22 cellular contexts compared by ENCODE assay signal in the genomic region with DNA sequence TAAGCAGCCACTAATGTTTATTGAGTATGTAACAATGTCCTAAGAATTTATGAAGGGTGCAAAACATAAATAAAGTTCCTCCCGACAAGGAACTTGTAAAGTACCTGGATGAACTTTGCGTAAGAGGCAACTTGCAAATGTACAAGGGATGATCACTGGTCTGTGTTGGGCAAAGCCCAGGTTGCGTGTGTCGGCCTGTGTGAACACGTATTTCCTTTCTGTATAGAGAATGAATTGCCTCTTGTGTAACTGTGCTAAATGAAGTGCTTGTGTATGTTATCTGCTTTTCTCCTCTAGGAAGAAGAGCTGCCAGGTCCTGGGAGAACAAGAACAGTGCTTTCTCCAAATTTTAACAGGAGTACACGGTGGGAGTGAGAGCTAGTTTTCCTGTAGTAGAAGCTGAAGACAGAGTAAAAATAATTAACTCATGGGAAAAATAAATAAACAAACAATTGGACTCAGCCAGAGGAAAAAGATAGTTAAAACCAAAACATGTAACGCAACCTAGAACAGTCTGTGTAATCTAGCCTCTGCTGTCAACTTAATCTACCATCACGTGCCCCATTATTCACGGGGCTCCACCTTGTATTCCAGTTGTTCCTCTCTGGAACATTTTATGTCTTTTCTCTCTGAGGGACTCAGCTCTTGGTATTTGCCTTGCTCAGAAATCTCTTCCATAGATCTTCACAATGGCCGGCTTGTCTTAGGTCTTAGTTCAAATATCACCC.
DNase-seq lines count a peak whose midpoint lies in the region; ATAC-seq, FAIRE-seq and TF ChIP-seq lines count a peak whose summit lies in the region.
"Had no signal": no experiment of that assay in that cellular context is flagged by ENCODE, and none has a peak within 500 bp of the region (broad histone marks: within the 10 kb centered on the region; RNA-seq: fewer than 3 reads in every experiment).

No MANE protein-coding gene starts in this region.

- H3K27me3 Mint-ChIP-seq in activated CD4-positive, alpha-beta T cell treated with anti-CD3 and anti-CD28 coated beads, Interleukin-2, amount 10 ng/mL, durations not matched to agents 7 days and 5 days: no peaks in the 10 kb centered on the region
- peaks cover 5% of the 10 kb centered on the region for H3K27me3 Mint-ChIP-seq in nephron progenitor cell (ENCODE audit: low read depth, poor library complexity)
- H3K27me3 Mint-ChIP-seq: dendritic cell treated with granulocyte-macrophage colony-stimulating factor and Interleukin-4, amounts not matched to agents 40 ng/mL and 50 ng/mL, for 4 days; memory B cell had no signal

- CTCF ChIA-PET in activated CD4-positive, alpha-beta T cell treated with anti-CD3 and anti-CD28 coated beads, Interleukin-2, amount 10 ng/mL, durations not matched to agents 7 days and 5 days (lab: Charles Lee): interaction anchor here (0.7 to 5.8 kb wide), 11 partner anchors 9 to 106 kb away, joined by 3 to 58 read pairs (median 3); partner anchors contain the start of gene RASGRP1

- no peak overlapping the region for H3K4me3 ChIP-seq in bronchial epithelial cell (ENCODE audit: low read depth, low read length)
- no peak overlapping the region for H3K4me3 ChIP-seq in coronary artery
- H3K4me3 ChIP-seq: SJSA1 had no signal

- POLR2A ChIA-PET in activated CD4-positive, alpha-beta T cell treated with anti-CD3 and anti-CD28 coated beads, Interleukin-2, amount 10 ng/mL, durations not matched to agents 7 days and 5 days (lab: Charles Lee): interaction anchor here (1.5 kb wide), 1 partner anchor 84 kb away, joined by 3 read pairs; the partner anchor contains the start of gene RASGRP1

- peaks cover 23% of the 10 kb centered on the region for H3K36me3 Mint-ChIP-seq in activated CD4-positive, alpha-beta T cell treated with anti-CD3 and anti-CD28 coated beads, Interleukin-2, amount 10 ng/mL, durations not matched to agents 7 days and 5 days (ENCODE audit: low read depth)
- no peaks in the 10 kb centered on the region for H3K36me3 Mint-ChIP-seq in nephron progenitor cell (ENCODE audit: low read depth)
- H3K36me3 Mint-ChIP-seq: memory B cell had no signal

- FAIRE-seq in bronchial epithelial cell (lab: Jason Lieb, UNC): peak; percentile 89
- FAIRE-seq: GM12892, TTC549 had no signal

- H3K27ac ChIP-seq in coronary artery: no peak overlapping the region
- H3K27ac ChIP-seq: KMS-11, SJSA1 had no signal

- H3K4me1 Mint-ChIP-seq in activated CD4-positive, alpha-beta T cell treated with anti-CD3 and anti-CD28 coated beads, Interleukin-2, amount 10 ng/mL, durations not matched to agents 7 days and 5 days: peaks cover 74% of the 10 kb centered on the region
- peaks cover 25% of the 10 kb centered on the region for H3K4me1 Mint-ChIP-seq in nephron progenitor cell

- no peak overlapping the region for H3K4me3 Mint-ChIP-seq in activated CD4-positive, alpha-beta T cell treated with anti-CD3 and anti-CD28 coated beads, Interleukin-2, amount 10 ng/mL, durations not matched to agents 7 days and 5 days
- no peak overlapping the region for H3K4me3 Mint-ChIP-seq in nephron progenitor cell
- H3K4me3 Mint-ChIP-seq: dendritic cell treated with granulocyte-macrophage colony-stimulating factor and Interleukin-4, amounts not matched to agents 40 ng/mL and 50 ng/mL, for 4 days; memory B cell had no signal

- DNase-seq in activated CD4-positive, alpha-beta T cell treated with anti-CD3 and anti-CD28 coated beads, Interleukin-2, amount 10 ng/mL, durations not matched to agents 7 days and 5 days: no peak
- no peak for DNase-seq in activated CD4-positive, alpha-beta T cell treated with anti-CD3 and anti-CD28 coated beads, Interleukin-2, amount 50 U/mL, for 48 hours
- peak; percentile 75 to 76 for DNase-seq in NOMO-1 (lab: John Stamatoyannopoulos, UW; ENCODE audit: unreplicated experiment in 2 of 2)
- peak; percentile 97 for DNase-seq in bronchial epithelial cell (ENCODE audit: low read depth)
- DNase-seq in nephron progenitor cell: no peak
- no peak for DNase-seq in GM19238 (ENCODE audit: insufficient read length, low spot score)
- DNase-seq in Right ventricle myocardium superior: no peak
- no peak for DNase-seq in coronary artery (ENCODE audit: low spot score)
- DNase-seq: activated CD4-positive, alpha-beta T cell treated with anti-CD3 and anti-CD28 coated beads, Interleukin-2, amount 50 U/mL, for 4 hours; erythroblast; GDM1; glutamatergic neuron; GOT3; NCI-H446 treated with DMSO at 0.1 percent for 48 hours; stimulated activated CD4-positive, alpha-beta T cell treated with anti-CD3 and anti-CD28 coated beads, Interleukin-15, amount 100 ng/mL, for 24 hours; stimulated activated naive CD8-positive, alpha-beta T cell treated with anti-CD3 and anti-CD28 coated beads, Interleukin-15, Interleukin-2, amounts not matched to agents 100 U/mL and 50 U/mL, for 24 hours had no signal

- TF ChIP-seq CTCF in bronchial epithelial cell (IDR thresholded peaks at IDR 0.05; ENCODE audit: insufficient read depth, low read length, severe bottlenecking) (no peak), nephron progenitor cell (IDR thresholded peaks at IDR 0.05) (no peak), coronary artery (IDR thresholded peaks at IDR 0.05) (no peak)

- H3K9me3 Mint-ChIP-seq in activated CD4-positive, alpha-beta T cell treated with anti-CD3 and anti-CD28 coated beads, Interleukin-2, amount 10 ng/mL, durations not matched to agents 7 days and 5 days: peaks cover 11% of the 10 kb centered on the region
- H3K9me3 Mint-ChIP-seq in nephron progenitor cell: peaks cover 18% of the 10 kb centered on the region
- H3K9me3 Mint-ChIP-seq: dendritic cell treated with granulocyte-macrophage colony-stimulating factor and Interleukin-4, amounts not matched to agents 40 ng/mL and 50 ng/mL, for 4 days; memory B cell had no signal

- no peaks in the 10 kb centered on the region for H3K27me3 ChIP-seq in bronchial epithelial cell (ENCODE audit: control insufficient read depth, insufficient read depth, low read length)

- peak overlapping the region; percentile 70 for H3K27ac Mint-ChIP-seq in activated CD4-positive, alpha-beta T cell treated with anti-CD3 and anti-CD28 coated beads, Interleukin-2, amount 10 ng/mL, durations not matched to agents 7 days and 5 days
- H3K27ac Mint-ChIP-seq in nephron progenitor cell: peak overlapping the region; percentile 77
- H3K27ac Mint-ChIP-seq: dendritic cell treated with granulocyte-macrophage colony-stimulating factor and Interleukin-4, amounts not matched to agents 40 ng/mL and 50 ng/mL, for 4 days; memory B cell had no signal

- ATAC-seq in Right ventricle myocardium superior (ENCODE audit: poor library complexity): no peak
- ATAC-seq: stimulated activated naive CD8-positive, alpha-beta T cell treated with anti-CD3 and anti-CD28 coated beads, Interleukin-15, Interleukin-2, amounts not matched to agents 100 U/mL and 50 U/mL, for 24 hours had no signal

- no peaks in the 10 kb centered on the region for H3K36me3 ChIP-seq in bronchial epithelial cell (ENCODE audit: control insufficient read depth, insufficient read depth, low read length)
- H3K36me3 ChIP-seq: SJSA1 had no signal

- intact Hi-C loops in Right ventricle myocardium superior (cut with DNase I): no loop called here

Comparison
In these comparisons a context has a peak if more than half of its experiments do, and no peak if none do; other contexts are left out.
1. DNase-seq: peak in NOMO-1 (2 of 2) and bronchial epithelial cell (single experiment); none in activated CD4-positive, alpha-beta T cell treated with anti-CD3 and anti-CD28 coated beads, Interleukin-2, amount 10 ng/mL, durations not matched to agents 7 days and 5 days (single experiment), activated CD4-positive, alpha-beta T cell treated with anti-CD3 and anti-CD28 coated beads, Interleukin-2, amount 50 U/mL, for 48 hours (0 of 2), nephron progenitor cell (single experiment), GM19238 (single experiment), Right ventricle myocardium superior (single experiment) and coronary artery (single experiment).